In genomic region chr14:103584326-103584915, GRCh38 we compare ENCODE assay signal across 17 cellular contexts. TPM values are rescaled to one million over a fixed set of nuclear protein-coding genes. Genes with fewer than 3 reads are reported as not detected.
A peak's percentile ranks its signal among the peaks of the same experiment; 100 is the strongest.
DNase-seq lines count a peak whose midpoint lies in the region; ATAC-seq and TF ChIP-seq lines count a peak whose summit lies in the region.
"Had no signal": no experiment of that assay in that cellular context is flagged by ENCODE, and none has a peak within 500 bp of the region (broad histone marks: within the 10 kb centered on the region; RNA-seq: fewer than 3 reads in every experiment).

No MANE protein-coding gene starts in this region.

- H3K4me1 Mint-ChIP-seq in T-helper 17 cell (peaks cover 6% of the 10 kb centered on the region), progenitor cell of endocrine pancreas (ENCODE audit: low read depth) (no peaks in the 10 kb centered on the region)
- H3K4me1 Mint-ChIP-seq: B cell, GM23338 had no signal

- no peak for TF ChIP-seq CTCF in progenitor cell of endocrine pancreas (IDR thresholded peaks at IDR 0.05; ENCODE audit: unreplicated experiment)

- H3K27me3 Mint-ChIP-seq in T-helper 17 cell: no peaks in the 10 kb centered on the region
- no peaks in the 10 kb centered on the region for H3K27me3 Mint-ChIP-seq in progenitor cell of endocrine pancreas
- H3K27me3 Mint-ChIP-seq: B cell had no signal

- H3K36me3 Mint-ChIP-seq in T-helper 17 cell (ENCODE audit: low read depth) (peaks cover 3% of the 10 kb centered on the region), progenitor cell of endocrine pancreas (ENCODE audit: insufficient read depth) (peaks cover 21% of the 10 kb centered on the region)

- ATAC-seq in T-helper 17 cell (no peak), left lobe of liver (peak; percentile 77)
- ATAC-seq: CD8-positive, alpha-beta T cell; GM23338 had no signal

- H3K4me3 Mint-ChIP-seq in T-helper 17 cell: no peak overlapping the region
- H3K4me3 Mint-ChIP-seq in progenitor cell of endocrine pancreas (ENCODE audit: low read depth): no peak overlapping the region
- H3K4me3 Mint-ChIP-seq: B cell; CD8-positive, alpha-beta T cell; GM23338 had no signal

- no peaks in the 10 kb centered on the region for H3K9me3 ChIP-seq in T-helper 17 cell (ENCODE audit: control insufficient read depth, low read length, poor library complexity, severe bottlenecking)
- H3K9me3 ChIP-seq: BLaER1 treated with 17β-estradiol and CSF1 and Interleukin-3, amounts not matched to agents 10 nM and 100 nM had no signal

- peak; percentile 9 for DNase-seq in NCI-H774 (lab: John Stamatoyannopoulos, UW)
- no peak for DNase-seq in T-helper 17 cell
- no peak for DNase-seq in left lobe of liver (ENCODE audit: low spot score)
- DNase-seq in progenitor cell of endocrine pancreas (ENCODE audit: low spot score, unreplicated experiment): no peak
- DNase-seq in NCI-H524 (lab: John Stamatoyannopoulos, UW): no peak
- no peak for DNase-seq in cerebellar cortex (ENCODE audit: low spot score)
- DNase-seq: Calu3; CD8-positive, alpha-beta T cell; DMS 273 treated with DMSO at 0.1 percent for 48 hours; DMS53; DND-41; EL; HCEC 1CT; IMR-90 had no signal

- H3K27ac Mint-ChIP-seq in T-helper 17 cell (peak overlapping the region; percentile 29), progenitor cell of endocrine pancreas (peak overlapping the region; percentile 86)
- H3K27ac Mint-ChIP-seq: B cell; CD8-positive, alpha-beta T cell; GM23338 had no signal

- H3K9me3 Mint-ChIP-seq in progenitor cell of endocrine pancreas (ENCODE audit: low read depth): no peaks in the 10 kb centered on the region
- H3K9me3 Mint-ChIP-seq: CD8-positive, alpha-beta T cell; GM23338 had no signal

RNA-seq across cellular contexts. Expression of gene COA8, which starts 21.7 kb away (rescaled TPM):
- total RNA-seq in T-helper 17 cell (10 to 100 TPM; 18.3 to 19.4 TPM), left lobe of liver (17.1 TPM), progenitor cell of endocrine pancreas (45.1 and 46.3 TPM in 2 replicates)

RNA-seq across cellular contexts. Expression of gene BAG5, which starts 22.0 kb away (rescaled TPM):
- total RNA-seq in T-helper 17 cell (10 to 100 TPM; 28.5 to 32.9 TPM), left lobe of liver (7.5 TPM), progenitor cell of endocrine pancreas (23.5 and 24.7 TPM in 2 replicates)

RNA-seq across cellular contexts. Expression of gene KLC1, which starts 44.6 kb away (rescaled TPM):
- total RNA-seq in T-helper 17 cell (100 to 1,000 TPM; 162 to 198 TPM), left lobe of liver (56.6 TPM), progenitor cell of endocrine pancreas (178 and 180 TPM in 2 replicates)

RNA-seq across cellular contexts. Expression of gene TRMT61A, which starts 55.4 kb away (rescaled TPM):
- total RNA-seq in T-helper 17 cell (1 to 10 TPM; 8.2 to 8.3 TPM), left lobe of liver (6.0 TPM), progenitor cell of endocrine pancreas (10.3 and 10.7 TPM in 2 replicates)
